8 cellular contexts compared by ENCODE assay signal in the genomic region with DNA sequence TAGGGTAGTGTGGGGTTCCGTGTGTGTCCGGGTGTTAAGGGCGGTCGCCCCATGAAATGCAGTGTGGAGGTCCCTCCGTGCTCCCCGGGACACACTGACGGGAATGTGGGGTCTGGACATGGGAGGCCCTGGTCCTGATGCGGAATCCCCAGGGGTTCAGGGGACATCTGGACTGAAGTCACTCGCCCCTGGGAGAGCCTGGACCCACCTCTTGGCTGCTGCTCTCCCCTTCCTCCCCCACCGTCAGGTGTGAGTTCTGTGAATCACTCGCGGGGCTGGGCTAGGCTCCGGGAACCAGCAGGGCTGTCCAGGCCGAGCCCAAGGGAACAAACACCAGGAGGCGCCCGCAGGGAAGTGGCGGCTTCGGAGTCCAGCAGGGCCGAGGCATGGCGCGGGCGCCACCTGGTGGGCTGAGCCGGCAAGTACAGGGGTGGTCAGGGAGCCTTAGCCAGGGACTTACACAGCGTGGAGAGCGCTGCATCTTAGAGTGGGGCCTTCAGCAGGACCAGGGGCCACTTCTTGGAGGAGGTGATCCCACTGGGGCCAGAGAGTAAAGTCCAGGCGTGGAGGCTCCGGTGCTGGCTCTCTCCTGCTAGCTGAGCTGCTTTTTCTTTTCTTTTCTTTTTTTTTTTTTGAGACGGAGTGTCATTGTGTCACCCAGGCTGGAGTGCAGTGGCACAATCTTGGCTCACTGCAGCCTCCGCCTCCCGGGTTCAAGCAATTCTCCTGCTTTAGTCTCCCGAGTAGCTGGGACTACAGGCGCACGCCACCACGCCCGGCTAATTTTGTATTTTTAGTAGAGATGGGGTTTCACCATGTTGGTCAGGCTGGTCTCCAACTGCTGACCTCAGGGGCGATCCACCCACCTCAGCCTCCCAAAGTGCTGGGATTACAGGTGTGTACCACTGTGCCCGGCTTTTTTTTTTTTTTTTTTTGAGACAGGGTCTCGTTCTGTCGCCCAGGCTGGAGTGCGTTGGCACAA. TPM values are rescaled to one million over a fixed set of nuclear protein-coding genes. Genes with fewer than 3 reads are reported as not detected.
DNase-seq lines count a peak whose midpoint lies in the region; ATAC-seq and TF ChIP-seq lines count a peak whose summit lies in the region.

No MANE protein-coding gene starts in this region.

- H3K9me3 ChIP-seq in Panc1 (ENCODE audit: control insufficient read depth, insufficient read depth, low read depth, low read length) (no peaks in the 10 kb centered on the region), neural cell (ENCODE audit: low read length) (no peaks in the 10 kb centered on the region)

- H3K27me3 Mint-ChIP-seq in activated T-cell treated with anti-CD3 and anti-CD28 coated beads, Interleukin-2, amount 50 U/mL, for 72 hours (ENCODE audit: low read depth): no peaks in the 10 kb centered on the region

- TF ChIP-seq EP300 in neural cell (conservative IDR thresholded peaks at IDR 0.05; ENCODE audit: poor library complexity, severe bottlenecking): no peak

- no peaks in the 10 kb centered on the region for H3K9me3 Mint-ChIP-seq in activated T-cell treated with anti-CD3 and anti-CD28 coated beads, Interleukin-2, amount 50 U/mL, for 72 hours

- in situ Hi-C loops in Panc1 (cut with HindIII; ENCODE audit: low pct_unique_long_range_greater_than_20kb, low sequenced_read_pairs): no loop called here

- peak; percentile 62 for TF ChIP-seq RAD21 in neural cell (conservative IDR thresholded peaks at IDR 0.05)

- DNase-seq in DMS 273 treated with DMSO at 0.1 percent for 48 hours (lab: John Stamatoyannopoulos, UW) (peak; percentile 47), LHCN-M2 (ENCODE audit: low read depth) (peak; percentile 79), Panc1 (ENCODE audit: low read depth, low spot score) (peak; percentile 69), fibroblast of mammary gland (ENCODE audit: low read depth) (peak; percentile 90)
- peak; percentile 88 to 94 for DNase-seq in activated T-cell treated with anti-CD3 and anti-CD28 coated beads, Interleukin-2, amount 50 U/mL, for 72 hours
- peak; percentile 94 for DNase-seq in stimulated activated naive CD8-positive, alpha-beta T cell treated with anti-CD3 and anti-CD28 coated beads, Interleukin-15, Interleukin-2, amounts not matched to agents 100 U/mL and 50 U/mL, for 24 hours

- peaks cover 8% of the 10 kb centered on the region for H3K4me1 Mint-ChIP-seq in activated T-cell treated with anti-CD3 and anti-CD28 coated beads, Interleukin-2, amount 50 U/mL, for 72 hours (ENCODE audit: low read depth)

- no peak overlapping the region for H3K27ac Mint-ChIP-seq in activated T-cell treated with anti-CD3 and anti-CD28 coated beads, Interleukin-2, amount 50 U/mL, for 72 hours

- intact Hi-C loops in Panc1 (cut with micrococcal nuclease; ENCODE audit: unreplicated experiment): loop anchor here (2.0 kb wide), 1 partner anchor 211 kb away; no protein-coding TSS in a partner anchor

- H3K4me3 ChIP-seq in Panc1 (ENCODE audit: low read depth in 2 of 2, low read length in 2 of 2) (no peak overlapping the region), fibroblast of mammary gland (ENCODE audit: control insufficient read depth, low read depth, low read length) (no peak overlapping the region), neural cell (ENCODE audit: low read length) (no peak overlapping the region)

- no peaks in the 10 kb centered on the region for H4K20me1 ChIP-seq in neural cell (ENCODE audit: insufficient read depth)

- no peak overlapping the region for H3K4me2 ChIP-seq in neural cell (ENCODE audit: low read length)

- H3K27me3 ChIP-seq in Panc1 (ENCODE audit: control insufficient read depth, insufficient read depth, low read length) (no peaks in the 10 kb centered on the region), neural cell (ENCODE audit: insufficient read depth, low read depth, low read length) (no peaks in the 10 kb centered on the region)

- POLR2A ChIA-PET in Panc1 (lab: Charles Lee): no interaction called here

- H3K36me3 Mint-ChIP-seq in activated T-cell treated with anti-CD3 and anti-CD28 coated beads, Interleukin-2, amount 50 U/mL, for 72 hours (ENCODE audit: insufficient read depth in 2 of 2): no peaks in the 10 kb centered on the region

- peak overlapping the region in 1 of 2 donors; percentile 61 for H3K4me3 Mint-ChIP-seq in activated T-cell treated with anti-CD3 and anti-CD28 coated beads, Interleukin-2, amount 50 U/mL, for 72 hours

- H2AFZ ChIP-seq in neural cell (ENCODE audit: low read depth, low read length): no peak overlapping the region

- H3K27ac ChIP-seq in Panc1 (ENCODE audit: low read length): peak overlapping the region; percentile 37
- no peak overlapping the region for H3K27ac ChIP-seq in neural cell (ENCODE audit: low read length)

- CTCF ChIA-PET in Panc1 (lab: Charles Lee): interaction anchor here (0.6 to 0.7 kb wide), 3 partner anchors 24 to 235 kb away, joined by 3 to 4 read pairs (median 4); no protein-coding TSS in a partner anchor

- no peaks in the 10 kb centered on the region for H3F3A ChIP-seq in neural cell (ENCODE audit: insufficient read depth, low read length, poor library complexity, severe bottlenecking)

- H3K36me3 ChIP-seq in Panc1 (ENCODE audit: control insufficient read depth, insufficient read depth, low read length) (no peaks in the 10 kb centered on the region), neural cell (ENCODE audit: insufficient read depth, low read length) (no peaks in the 10 kb centered on the region)

- H3K9ac ChIP-seq in neural cell (ENCODE audit: low read length): no peak overlapping the region

- peak; percentile 100 for TF ChIP-seq CTCF in Panc1 (IDR thresholded peaks at IDR 0.05)
- TF ChIP-seq CTCF in fibroblast of mammary gland (conservative IDR thresholded peaks at IDR 0.05; ENCODE audit: control insufficient read depth, insufficient read depth, low read depth, low read length): peak; percentile 99
- peak; percentile 78 for TF ChIP-seq CTCF in neural cell (IDR thresholded peaks at IDR 0.05; ENCODE audit: poor library complexity, severe bottlenecking)

- H3K9me2 ChIP-seq in neural cell (ENCODE audit: insufficient read depth, low read length): no peaks in the 10 kb centered on the region

- H3K4me1 ChIP-seq in Panc1 (ENCODE audit: control insufficient read depth, insufficient read depth, low read length): peaks cover 22% of the 10 kb centered on the region

- H3K79me2 ChIP-seq in neural cell (replicated peaks; ENCODE audit: insufficient read depth, low read length): no peaks in the 10 kb centered on the region

- ATAC-seq in GM21576 (IDR thresholded peaks at IDR 0.05; ENCODE audit: unreplicated experiment): peak; percentile 74
- peak; percentile 87 for ATAC-seq in Panc1
- ATAC-seq in activated T-cell treated with anti-CD3 and anti-CD28 coated beads, Interleukin-2, amount 50 U/mL, for 72 hours (replicated peaks in 1 of 2): peak; percentile 91
- peak; percentile 88 for ATAC-seq in stimulated activated naive CD8-positive, alpha-beta T cell treated with anti-CD3 and anti-CD28 coated beads, Interleukin-15, Interleukin-2, amounts not matched to agents 100 U/mL and 50 U/mL, for 24 hours

- TSS peak; percentile 23 for BruUV-seq in Panc1 (replicated peaks; lab: Mats Ljungman, UMichigan)

TF ChIP-seq in neural cell, 6 proteins besides CTCF, POLR2A, EP300 and RAD21:
- TF ChIP-seq SMC3 (conservative IDR thresholded peaks at IDR 0.05; ENCODE audit: poor library complexity): peak; percentile 70
- TF ChIP-seq, protein P1, sequence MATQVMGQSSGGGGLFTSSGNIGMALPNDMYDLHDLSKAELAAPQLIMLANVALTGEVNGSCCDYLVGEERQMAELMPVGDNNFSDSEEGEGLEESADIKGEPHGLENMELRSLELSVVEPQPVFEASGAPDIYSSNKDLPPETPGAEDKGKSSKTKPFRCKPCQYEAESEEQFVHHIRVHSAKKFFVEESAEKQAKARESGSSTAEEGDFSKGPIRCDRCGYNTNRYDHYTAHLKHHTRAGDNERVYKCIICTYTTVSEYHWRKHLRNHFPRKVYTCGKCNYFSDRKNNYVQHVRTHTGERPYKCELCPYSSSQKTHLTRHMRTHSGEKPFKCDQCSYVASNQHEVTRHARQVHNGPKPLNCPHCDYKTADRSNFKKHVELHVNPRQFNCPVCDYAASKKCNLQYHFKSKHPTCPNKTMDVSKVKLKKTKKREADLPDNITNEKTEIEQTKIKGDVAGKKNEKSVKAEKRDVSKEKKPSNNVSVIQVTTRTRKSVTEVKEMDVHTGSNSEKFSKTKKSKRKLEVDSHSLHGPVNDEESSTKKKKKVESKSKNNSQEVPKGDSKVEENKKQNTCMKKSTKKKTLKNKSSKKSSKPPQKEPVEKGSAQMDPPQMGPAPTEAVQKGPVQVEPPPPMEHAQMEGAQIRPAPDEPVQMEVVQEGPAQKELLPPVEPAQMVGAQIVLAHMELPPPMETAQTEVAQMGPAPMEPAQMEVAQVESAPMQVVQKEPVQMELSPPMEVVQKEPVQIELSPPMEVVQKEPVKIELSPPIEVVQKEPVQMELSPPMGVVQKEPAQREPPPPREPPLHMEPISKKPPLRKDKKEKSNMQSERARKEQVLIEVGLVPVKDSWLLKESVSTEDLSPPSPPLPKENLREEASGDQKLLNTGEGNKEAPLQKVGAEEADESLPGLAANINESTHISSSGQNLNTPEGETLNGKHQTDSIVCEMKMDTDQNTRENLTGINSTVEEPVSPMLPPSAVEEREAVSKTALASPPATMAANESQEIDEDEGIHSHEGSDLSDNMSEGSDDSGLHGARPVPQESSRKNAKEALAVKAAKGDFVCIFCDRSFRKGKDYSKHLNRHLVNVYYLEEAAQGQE (IDR thresholded peaks at IDR 0.05; ENCODE audit: borderline replicate concordance): no peak
- no peak for TF ChIP-seq POLR2AphosphoS5 (IDR thresholded peaks at IDR 0.05)
- TF ChIP-seq EZH2 (IDR thresholded peaks at IDR 0.05; ENCODE audit: borderline replicate concordance, insufficient read depth, low read length, poor library complexity, severe bottlenecking): no peak
TF ChIP-seq in neural cell: peak in this region for 1.

RNA-seq across cellular contexts. Expression of a gene that starts 20.1 kb away (rescaled TPM):
- 18.8 and 24.3 TPM in 2 replicates for total RNA-seq in LHCN-M2 (2014; rRNA removed)
- polyA plus RNA-seq in LHCN-M2 (2012): 50.9 TPM
- 73.6 TPM for total RNA-seq in Panc1 (2021; ENCODE audit: unreplicated experiment)
- 72.0 TPM for polyA plus RNA-seq in Panc1 (2012; ENCODE audit: insufficient read length)
- total RNA-seq in activated T-cell treated with anti-CD3 and anti-CD28 coated beads, Interleukin-2, amount 50 U/mL, for 72 hours: under 1 TPM; 0.30 to 0.70 TPM
- 9.8 and 16.0 TPM in 2 replicates for polyA plus RNA-seq in neural cell
- polyA minus RNA-seq in neural cell: 15.7 and 19.5 TPM in 2 replicates

Comparison
In these comparisons a context has a peak if more than half of its experiments do, and no peak if none do; other contexts are left out.
1. RNA of a gene that starts 20.1 kb away (total RNA-seq): 73.6 TPM in Panc1 (single experiment) and 18.8 to 24.3 TPM in LHCN-M2; 0.30 to 0.70 TPM in activated T-cell treated with anti-CD3 and anti-CD28 coated beads, Interleukin-2, amount 50 U/mL, for 72 hours; every median in the first group is over 10 times any median in the second.
2. Peak in every context shown above with its lines, with median percentiles within 50 percentile points of each other: DNase-seq, ATAC-seq and CTCF ChIP-seq.